In the genomic region with DNA sequence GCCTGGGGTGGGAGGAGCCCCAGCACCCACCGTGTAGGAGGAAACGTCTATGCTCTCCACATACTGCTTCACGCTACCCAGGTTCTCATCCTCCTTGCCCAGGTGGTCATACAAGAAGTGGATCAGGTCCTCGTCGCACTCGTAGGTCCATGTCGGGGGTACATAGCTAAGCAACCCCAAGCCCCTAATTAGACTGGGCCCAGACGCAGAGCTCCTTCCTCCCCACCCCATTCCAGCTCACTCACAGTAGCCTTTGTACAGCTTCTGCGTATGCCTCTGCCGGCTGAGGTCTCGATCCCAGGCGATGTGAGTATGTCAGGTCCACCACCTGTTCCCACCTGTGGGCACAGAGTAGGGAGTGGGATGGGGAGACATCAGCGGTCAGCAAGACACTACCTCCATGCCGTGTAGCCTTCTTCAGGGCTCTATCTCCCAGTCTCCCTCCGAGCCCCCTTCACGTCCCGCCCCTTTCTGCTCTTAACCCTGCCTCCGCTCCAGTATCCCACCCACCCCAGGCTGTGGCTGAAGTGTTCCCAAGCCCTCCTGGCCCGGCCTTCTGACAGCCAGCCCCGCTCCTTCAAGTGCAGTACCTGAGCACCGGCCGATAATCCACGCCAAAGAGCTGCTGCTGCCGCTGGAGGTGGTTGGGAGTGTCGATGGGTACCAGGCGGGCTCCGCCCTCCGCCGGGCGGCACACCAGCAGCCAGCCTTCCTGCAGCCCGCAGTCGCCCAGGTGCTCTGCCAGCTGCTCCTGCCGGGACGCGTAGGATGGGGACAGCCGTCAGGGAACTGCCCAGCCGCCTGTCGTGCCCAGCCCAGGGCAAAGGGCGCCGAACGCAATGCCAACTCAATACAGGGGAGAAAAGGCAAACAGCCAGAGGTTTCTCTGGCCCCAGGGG, we compare ENCODE assay signal across 8 cellular contexts. TPM values are rescaled to one million over a fixed set of nuclear protein-coding genes. Genes with fewer than 3 reads are reported as not detected.
DNase-seq lines count a peak whose midpoint lies in the region; ATAC-seq and TF ChIP-seq lines count a peak whose summit lies in the region.

No MANE protein-coding gene starts in this region.

- no peak for TF ChIP-seq CTCF in WERI-Rb-1 (IDR thresholded peaks at IDR 0.05; ENCODE audit: low read depth, low read length)
- TF ChIP-seq CTCF in epithelial cell of proximal tubule (conservative IDR thresholded peaks at IDR 0.05; ENCODE audit: low read depth, low read length): no peak

- H3K4me1 ChIP-seq in CD8-positive, alpha-beta memory T cell (ENCODE audit: insufficient read depth, low read length): peaks cover 31% of the 10 kb centered on the region

- H3K9me3 ChIP-seq in CD8-positive, alpha-beta memory T cell (ENCODE audit: low read length): no peaks in the 10 kb centered on the region
- H3K9me3 ChIP-seq in WERI-Rb-1 (ENCODE audit: severe bottlenecking): no peaks in the 10 kb centered on the region

- CTCF ChIA-PET in CD8-positive, alpha-beta memory T cell (lab: Charles Lee): interaction anchor here (0.9 to 6.6 kb wide), 17 partner anchors 12 to 573 kb away, joined by 3 to 173 read pairs (median 5); a partner anchor contains a TSS

- peaks cover 39% of the 10 kb centered on the region for H3K36me3 ChIP-seq in CD8-positive, alpha-beta memory T cell (ENCODE audit: insufficient read depth, low read length)
- H3K36me3 ChIP-seq in WERI-Rb-1: peaks cover 44% of the 10 kb centered on the region

- POLR2A ChIA-PET in CD8-positive, alpha-beta memory T cell (lab: Charles Lee): interaction anchor here (0.6 to 3.2 kb wide), 18 partner anchors 10 to 722 kb away, joined by 3 to 55 read pairs (median 6); a partner anchor contains a TSS
- POLR2A ChIA-PET in naive thymus-derived CD8-positive, alpha-beta T cell (lab: Charles Lee): interaction anchor here (0.9 to 6.2 kb wide), 18 partner anchors 11 to 676 kb away, joined by 3 to 112 read pairs (median 16); a partner anchor contains a TSS

- peak overlapping the region in 7 of 8 donors; percentile 45 to 86 (median 75) for H3K27ac Mint-ChIP-seq in CD8-positive, alpha-beta memory T cell
- H3K27ac Mint-ChIP-seq in IgD-negative memory B cell: peak overlapping the region; percentile 37 to 88 (median 53)
- peak overlapping the region; percentile 54 to 90 (median 85) for H3K27ac Mint-ChIP-seq in naive thymus-derived CD8-positive, alpha-beta T cell

- peak overlapping the region; percentile 82 to 98 (median 94) for H3K4me3 Mint-ChIP-seq in CD8-positive, alpha-beta memory T cell
- H3K4me3 Mint-ChIP-seq in IgD-negative memory B cell: peak overlapping the region; percentile 83 to 94 (median 87)
- peak overlapping the region; percentile 81 to 93 (median 84) for H3K4me3 Mint-ChIP-seq in naive thymus-derived CD8-positive, alpha-beta T cell

- H3K27me3 ChIP-seq in CD8-positive, alpha-beta memory T cell (ENCODE audit: insufficient read depth, low read length, poor library complexity, severe bottlenecking): no peaks in the 10 kb centered on the region
- no peaks in the 10 kb centered on the region for H3K27me3 ChIP-seq in WERI-Rb-1 (ENCODE audit: insufficient read depth, low read depth, severe bottlenecking)

- peaks cover 37 to 60% (median 56%) of the 10 kb centered on the region in 3 donors for H3K4me1 Mint-ChIP-seq in CD8-positive, alpha-beta memory T cell
- H3K4me1 Mint-ChIP-seq in IgD-negative memory B cell: peaks cover 18 to 40% (median 31%) of the 10 kb centered on the region in 3 donors
- peaks cover 21 to 56% (median 49%) of the 10 kb centered on the region in 4 donors for H3K4me1 Mint-ChIP-seq in naive thymus-derived CD8-positive, alpha-beta T cell

- peak; percentile 15 to 18 for ATAC-seq in naive thymus-derived CD8-positive, alpha-beta T cell
- ATAC-seq in GM19463 (IDR thresholded peaks at IDR 0.05; ENCODE audit: unreplicated experiment) (no peak), HG02642 (IDR thresholded peaks at IDR 0.05; ENCODE audit: poor library complexity, unreplicated experiment) (no peak)

- H3K27me3 Mint-ChIP-seq in CD8-positive, alpha-beta memory T cell: no peaks in the 10 kb centered on the region
- H3K27me3 Mint-ChIP-seq in IgD-negative memory B cell: peaks cover 1% of the 10 kb centered on the region
- H3K27me3 Mint-ChIP-seq in naive thymus-derived CD8-positive, alpha-beta T cell: no peaks in the 10 kb centered on the region

- DNase-seq in CD8-positive, alpha-beta memory T cell: peak in 3 of 5 donors; percentile 9 to 52 (median 15)
- DNase-seq in WERI-Rb-1: no peak
- DNase-seq in epithelial cell of proximal tubule (ENCODE audit: low read depth): no peak
- peak in 5 of 10 donors; percentile 13 to 34 (median 18) for DNase-seq in naive thymus-derived CD8-positive, alpha-beta T cell
- no peak for DNase-seq in amniotic stem cell (lab: John Stamatoyannopoulos, UW)

- peaks cover 0 to 66% (median 17%) of the 10 kb centered on the region in 3 donors for H3K36me3 Mint-ChIP-seq in CD8-positive, alpha-beta memory T cell
- H3K36me3 Mint-ChIP-seq in IgD-negative memory B cell: peaks cover 4% of the 10 kb centered on the region
- H3K36me3 Mint-ChIP-seq in naive thymus-derived CD8-positive, alpha-beta T cell: peaks cover 0 to 47% (median 0%) of the 10 kb centered on the region in 3 donors

- H3K9me3 Mint-ChIP-seq in CD8-positive, alpha-beta memory T cell: no peaks in the 10 kb centered on the region
- no peaks in the 10 kb centered on the region for H3K9me3 Mint-ChIP-seq in IgD-negative memory B cell
- no peaks in the 10 kb centered on the region for H3K9me3 Mint-ChIP-seq in naive thymus-derived CD8-positive, alpha-beta T cell

- peak overlapping the region; percentile 66 for H3K4me3 ChIP-seq in CD8-positive, alpha-beta memory T cell (ENCODE audit: low read length)
- peak overlapping the region; percentile 70 for H3K4me3 ChIP-seq in WERI-Rb-1 (ENCODE audit: low read depth, low read length)
- H3K4me3 ChIP-seq in epithelial cell of proximal tubule (ENCODE audit: low read depth, low read length): peak overlapping the region; percentile 77

- peak overlapping the region; percentile 74 for H3K27ac ChIP-seq in CD8-positive, alpha-beta memory T cell (ENCODE audit: low read depth, low read length)
- H3K27ac ChIP-seq in WERI-Rb-1: peak overlapping the region; percentile 50; the same call in 1 of the 2 replicates

RNA-seq across cellular contexts. Expression of a gene that starts 0.9 kb away (rescaled TPM):
- total RNA-seq in CD8-positive, alpha-beta memory T cell: 10 to 100 TPM; 35.4 to 36.0 TPM
- polyA plus RNA-seq in CD8-positive, alpha-beta memory T cell: 30.1 TPM
- 27.2 TPM for polyA plus RNA-seq in IgD-negative memory B cell
- 32.8 and 36.6 TPM in 2 replicates for total RNA-seq in epithelial cell of proximal tubule
- total RNA-seq in naive thymus-derived CD8-positive, alpha-beta T cell: 10 to 100 TPM; 47.2 to 49.3 TPM
- 10 to 100 TPM in 2 of 3 donors, 1 to 10 TPM in 1; 7.2 to 17.8 (median 15.6) TPM for polyA plus RNA-seq in naive thymus-derived CD8-positive, alpha-beta T cell

RNA-seq across cellular contexts. Expression of a gene that starts 1.8 kb away (rescaled TPM):
- 10 to 100 TPM; 89.9 to 92.4 TPM for total RNA-seq in CD8-positive, alpha-beta memory T cell
- 62.9 TPM for polyA plus RNA-seq in CD8-positive, alpha-beta memory T cell
- polyA plus RNA-seq in IgD-negative memory B cell: 52.8 TPM
- 104 and 141 TPM in 2 replicates for total RNA-seq in epithelial cell of proximal tubule
- total RNA-seq in naive thymus-derived CD8-positive, alpha-beta T cell: 10 to 100 TPM; 74.9 to 78.8 TPM
- 10 to 100 TPM; 71.6 to 80.9 (median 74.9) TPM for polyA plus RNA-seq in naive thymus-derived CD8-positive, alpha-beta T cell

RNA-seq across cellular contexts. Expression of a gene that starts 23.8 kb away (rescaled TPM):
- 10 to 100 TPM; 49.5 to 50.6 TPM for total RNA-seq in CD8-positive, alpha-beta memory T cell
- polyA plus RNA-seq in CD8-positive, alpha-beta memory T cell: 22.6 TPM
- 19.3 TPM for polyA plus RNA-seq in IgD-negative memory B cell
- total RNA-seq in epithelial cell of proximal tubule: 27.0 and 36.4 TPM in 2 replicates
- 10 to 100 TPM; 16.0 to 16.5 TPM for total RNA-seq in naive thymus-derived CD8-positive, alpha-beta T cell
- polyA plus RNA-seq in naive thymus-derived CD8-positive, alpha-beta T cell: 10 to 100 TPM; 22.1 to 27.9 (median 22.5) TPM

Comparison
In these comparisons a context has a peak if more than half of its experiments do, and no peak if none do; other contexts are left out.
1. DNase-seq: peak in CD8-positive, alpha-beta memory T cell (3 of 5); none in WERI-Rb-1 (single experiment), epithelial cell of proximal tubule (single experiment) and amniotic stem cell (single experiment).
2. ATAC-seq: peak in naive thymus-derived CD8-positive, alpha-beta T cell (2 of 2); none in GM19463 (single experiment) and HG02642 (single experiment).
3. Peak in every context shown above with its lines, with median percentiles within 50 percentile points of each other: H3K4me3 ChIP-seq, H3K27ac Mint-ChIP-seq and H3K4me3 Mint-ChIP-seq.